In the genomic region with DNA sequence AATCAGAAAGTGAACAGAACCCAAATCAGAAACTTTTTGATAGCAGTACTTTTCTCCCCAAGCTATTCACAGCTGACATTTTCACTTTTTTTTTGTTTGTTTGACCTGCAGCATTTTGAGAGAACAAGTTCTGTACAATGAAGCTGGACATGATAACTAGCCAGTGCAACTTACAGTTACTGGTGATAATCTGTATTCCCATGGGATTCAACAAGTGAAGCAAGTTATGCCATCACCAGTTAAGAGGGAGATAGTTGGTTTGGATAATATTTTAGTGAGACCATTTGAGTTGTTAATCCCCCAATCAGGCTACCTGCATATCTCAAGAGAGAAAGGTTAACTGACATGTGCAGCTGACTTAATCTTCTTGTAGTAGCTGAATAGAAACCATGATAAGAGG, we compare ENCODE assay signal across 17 cellular contexts. TPM values are rescaled to one million over a fixed set of nuclear protein-coding genes. Genes with fewer than 3 reads are reported as not detected.
A peak's percentile ranks its signal among the peaks of the same experiment; 100 is the strongest.
DNase-seq lines count a peak whose midpoint lies in the region; ATAC-seq and TF ChIP-seq lines count a peak whose summit lies in the region.
"Had no signal": no experiment of that assay in that cellular context is flagged by ENCODE, and none has a peak within 500 bp of the region (broad histone marks: within the 10 kb centered on the region; RNA-seq: fewer than 3 reads in every experiment).

No MANE protein-coding gene starts in this region.

- no peak for TF ChIP-seq CTCF in nephron progenitor cell (IDR thresholded peaks at IDR 0.05)
- TF ChIP-seq CTCF in vagina (IDR thresholded peaks at IDR 0.05), result no peak

- H3K9ac ChIP-seq in GM23248, result no peak overlapping the region

- no peak overlapping the region for H3K4me2 ChIP-seq in GM23248 (ENCODE audit: unreplicated experiment)

- CTCF ChIA-PET in activated CD4-positive, alpha-beta T cell treated with anti-CD3 and anti-CD28 coated beads for 36 hours (lab: Charles Lee), result interaction anchor here (1.3 to 1.4 kb wide), 2 partner anchors 11 to 13 kb away, joined by 3 to 4 read pairs; no protein-coding TSS in a partner anchor
- CTCF ChIA-PET in activated CD4-positive, alpha-beta T cell treated with anti-CD3 and anti-CD28 coated beads, Interleukin-2, amount 10 ng/mL, durations not matched to agents 7 days and 5 days (lab: Charles Lee), result no interaction called here

- POLR2A ChIA-PET in activated CD4-positive, alpha-beta T cell treated with anti-CD3 and anti-CD28 coated beads for 36 hours (lab: Charles Lee), result no interaction called here
- POLR2A ChIA-PET in activated CD4-positive, alpha-beta T cell treated with anti-CD3 and anti-CD28 coated beads, Interleukin-2, amount 10 ng/mL, durations not matched to agents 7 days and 5 days (lab: Charles Lee), result interaction anchor here (0.6 kb wide), 1 partner anchor 20 kb away, joined by 5 read pairs; no protein-coding TSS in a partner anchor

- peaks cover 55% of the 10 kb centered on the region for H3K4me1 Mint-ChIP-seq in activated CD4-positive, alpha-beta T cell treated with anti-CD3 and anti-CD28 coated beads for 36 hours
- peaks cover 31% of the 10 kb centered on the region for H3K4me1 Mint-ChIP-seq in activated CD4-positive, alpha-beta T cell treated with anti-CD3 and anti-CD28 coated beads, Interleukin-2, amount 10 ng/mL, durations not matched to agents 7 days and 5 days
- H3K4me1 Mint-ChIP-seq in activated naive CD8-positive, alpha-beta T cell (ENCODE audit: low read depth), result peaks cover 62% of the 10 kb centered on the region
- H3K4me1 Mint-ChIP-seq in nephron progenitor cell, result no peaks in the 10 kb centered on the region

- H3F3A ChIP-seq in GM23248 (ENCODE audit: insufficient read depth), result peaks cover 51% of the 10 kb centered on the region

- TF ChIP-seq POLR2A in vagina (IDR thresholded peaks at IDR 0.05), result no peak

- H3K9me3 ChIP-seq in GM23248 (ENCODE audit: low read depth) (no peaks in the 10 kb centered on the region), vagina (no peaks in the 10 kb centered on the region)
- H3K9me3 ChIP-seq: BE2C, HAP-1 had no signal

- H3K36me3 ChIP-seq in GM23248 (ENCODE audit: low read depth) (peaks cover 86% of the 10 kb centered on the region), vagina (peaks cover 0 to 70% of the 10 kb centered on the region in 2 donors)

- H3K4me1 ChIP-seq in GM23248 (ENCODE audit: insufficient read depth) (peaks cover 6% of the 10 kb centered on the region), vagina (peaks cover 17% of the 10 kb centered on the region)
- H3K4me1 ChIP-seq: BE2C had no signal

- intact Hi-C loops in activated CD4-positive, alpha-beta T cell treated with anti-CD3 and anti-CD28 coated beads for 36 hours (cut with DNase I, micrococcal nuclease), result no loop called here
- intact Hi-C loops in vagina (cut with DNase I), result no loop called here

- H3K27ac ChIP-seq in GM23248, result no peak overlapping the region
- no peak overlapping the region for H3K27ac ChIP-seq in vagina

- H3K4me3 ChIP-seq in GM23248, result no peak overlapping the region
- H3K4me3 ChIP-seq in vagina, result no peak overlapping the region
- H3K4me3 ChIP-seq: HAP-1, lung had no signal

- no peaks in the 10 kb centered on the region for H3K9me3 Mint-ChIP-seq in activated CD4-positive, alpha-beta T cell treated with anti-CD3 and anti-CD28 coated beads for 36 hours (ENCODE audit: low read depth)
- H3K9me3 Mint-ChIP-seq in activated CD4-positive, alpha-beta T cell treated with anti-CD3 and anti-CD28 coated beads, Interleukin-2, amount 10 ng/mL, durations not matched to agents 7 days and 5 days, result peaks cover 2% of the 10 kb centered on the region
- no peaks in the 10 kb centered on the region for H3K9me3 Mint-ChIP-seq in activated naive CD8-positive, alpha-beta T cell (ENCODE audit: low read depth)
- H3K9me3 Mint-ChIP-seq in nephron progenitor cell, result no peaks in the 10 kb centered on the region

- ATAC-seq in activated CD4-positive, alpha-beta T cell treated with anti-CD3 and anti-CD28 coated beads for 36 hours, result no peak
- no peak for ATAC-seq in GM18511 (IDR thresholded peaks at IDR 0.05; ENCODE audit: unreplicated experiment)
- ATAC-seq: activated CD4-positive, CD25-positive, alpha-beta regulatory T cell treated with anti-CD3 and anti-CD28 coated beads, Interleukin-2, amount 50 U/mL, for 24 hours had no signal

- no peak overlapping the region for H3K4me3 Mint-ChIP-seq in activated CD4-positive, alpha-beta T cell treated with anti-CD3 and anti-CD28 coated beads for 36 hours
- no peak overlapping the region for H3K4me3 Mint-ChIP-seq in activated CD4-positive, alpha-beta T cell treated with anti-CD3 and anti-CD28 coated beads, Interleukin-2, amount 10 ng/mL, durations not matched to agents 7 days and 5 days
- peak overlapping the region; percentile 25 for H3K4me3 Mint-ChIP-seq in activated naive CD8-positive, alpha-beta T cell
- no peak overlapping the region for H3K4me3 Mint-ChIP-seq in nephron progenitor cell

- H3K27ac Mint-ChIP-seq in activated CD4-positive, alpha-beta T cell treated with anti-CD3 and anti-CD28 coated beads for 36 hours, result peak overlapping the region; percentile 61
- H3K27ac Mint-ChIP-seq in activated CD4-positive, alpha-beta T cell treated with anti-CD3 and anti-CD28 coated beads, Interleukin-2, amount 10 ng/mL, durations not matched to agents 7 days and 5 days, result no peak overlapping the region
- H3K27ac Mint-ChIP-seq in activated naive CD8-positive, alpha-beta T cell, result peak overlapping the region; percentile 77
- H3K27ac Mint-ChIP-seq in nephron progenitor cell, result peak overlapping the region; percentile 47

- DNase-seq in activated CD4-positive, alpha-beta T cell treated with anti-CD3 and anti-CD28 coated beads for 36 hours, result no peak
- DNase-seq in activated CD4-positive, alpha-beta T cell treated with anti-CD3 and anti-CD28 coated beads, Interleukin-2, amount 10 ng/mL, durations not matched to agents 7 days and 5 days, result no peak
- DNase-seq in GM23248 (peak; percentile 12), nephron progenitor cell (no peak), NCI-H345 (lab: John Stamatoyannopoulos, UW) (no peak), vagina (ENCODE audit: extremely low spot score in 2 of 2) (no peak)
- DNase-seq: 8988T; BE2C; NCI-H146; OCI-M1; stimulated activated CD4-positive, alpha-beta T cell treated with anti-CD3 and anti-CD28 coated beads, Interleukin-4, amount 100 ng/mL, for 24 hours; T-helper 9 cell had no signal

- no peak overlapping the region for H2AFZ ChIP-seq in GM23248

- H3K9me2 ChIP-seq in GM23248 (ENCODE audit: insufficient read depth), result no peaks in the 10 kb centered on the region

- H4K20me1 ChIP-seq in GM23248 (ENCODE audit: insufficient read depth), result peaks cover 2% of the 10 kb centered on the region

- peaks cover 100% of the 10 kb centered on the region for H3K79me2 ChIP-seq in GM23248 (ENCODE audit: insufficient read depth)

- H3K27me3 Mint-ChIP-seq in activated CD4-positive, alpha-beta T cell treated with anti-CD3 and anti-CD28 coated beads for 36 hours, result no peaks in the 10 kb centered on the region
- H3K27me3 Mint-ChIP-seq in activated CD4-positive, alpha-beta T cell treated with anti-CD3 and anti-CD28 coated beads, Interleukin-2, amount 10 ng/mL, durations not matched to agents 7 days and 5 days, result no peaks in the 10 kb centered on the region
- no peaks in the 10 kb centered on the region for H3K27me3 Mint-ChIP-seq in activated naive CD8-positive, alpha-beta T cell
- peaks cover 3% of the 10 kb centered on the region for H3K27me3 Mint-ChIP-seq in nephron progenitor cell (ENCODE audit: low read depth, poor library complexity)

- H3K36me3 Mint-ChIP-seq in activated CD4-positive, alpha-beta T cell treated with anti-CD3 and anti-CD28 coated beads for 36 hours (ENCODE audit: low read depth), result peaks cover 58% of the 10 kb centered on the region
- H3K36me3 Mint-ChIP-seq in activated CD4-positive, alpha-beta T cell treated with anti-CD3 and anti-CD28 coated beads, Interleukin-2, amount 10 ng/mL, durations not matched to agents 7 days and 5 days (ENCODE audit: low read depth), result peaks cover 63% of the 10 kb centered on the region
- peaks cover 12% of the 10 kb centered on the region for H3K36me3 Mint-ChIP-seq in activated naive CD8-positive, alpha-beta T cell
- H3K36me3 Mint-ChIP-seq in nephron progenitor cell (ENCODE audit: low read depth), result peaks cover 68% of the 10 kb centered on the region

- no peaks in the 10 kb centered on the region for H3K27me3 ChIP-seq in GM23248 (replicated peaks; ENCODE audit: insufficient read depth)
- H3K27me3 ChIP-seq in vagina, result no peaks in the 10 kb centered on the region
- H3K27me3 ChIP-seq: BE2C had no signal

- in situ Hi-C loops in GM23248 (cut with MboI), result no loop called here

RNA-seq across cellular contexts. Expression of a gene that starts 18.1 kb away (rescaled TPM):
- total RNA-seq in activated CD4-positive, alpha-beta T cell treated with anti-CD3 and anti-CD28 coated beads for 36 hours, result 100 to 1,000 TPM; 299 to 380 TPM
- total RNA-seq in activated CD4-positive, alpha-beta T cell treated with anti-CD3 and anti-CD28 coated beads, Interleukin-2, amount 10 ng/mL, durations not matched to agents 7 days and 5 days, result 100 to 1,000 TPM; 310 to 322 TPM
- 106 and 109 TPM in 2 replicates for total RNA-seq in GM23248 (2014; rRNA removed; shearing (Covaris generic))
- polyA plus RNA-seq in GM23248 (2016; fragmentation: Nextera tagmentation; extraction: Ambion mirVana), result 303 and 336 TPM in 2 replicates
- 212 TPM for total RNA-seq in vagina

RNA-seq across cellular contexts. Expression of a gene that starts 19.0 kb away (rescaled TPM):
- 100 to 1,000 TPM; 223 to 231 TPM for total RNA-seq in activated CD4-positive, alpha-beta T cell treated with anti-CD3 and anti-CD28 coated beads for 36 hours
- 100 to 1,000 TPM; 123 to 124 TPM for total RNA-seq in activated CD4-positive, alpha-beta T cell treated with anti-CD3 and anti-CD28 coated beads, Interleukin-2, amount 10 ng/mL, durations not matched to agents 7 days and 5 days
- total RNA-seq in GM23248 (2014; rRNA removed; shearing (Covaris generic)), result 52.1 and 54.6 TPM in 2 replicates
- 58.2 and 61.8 TPM in 2 replicates for polyA plus RNA-seq in GM23248 (2016; fragmentation: Nextera tagmentation; extraction: Ambion mirVana)
- 47.6 TPM for total RNA-seq in vagina

RNA-seq across cellular contexts. Expression of a gene that starts 27.5 kb away (rescaled TPM):
- total RNA-seq in activated CD4-positive, alpha-beta T cell treated with anti-CD3 and anti-CD28 coated beads for 36 hours, result 10 to 100 TPM; 39.5 to 41.8 TPM
- 10 to 100 TPM; 39.6 to 41.5 TPM for total RNA-seq in activated CD4-positive, alpha-beta T cell treated with anti-CD3 and anti-CD28 coated beads, Interleukin-2, amount 10 ng/mL, durations not matched to agents 7 days and 5 days
- 13.2 and 18.2 TPM in 2 replicates for total RNA-seq in GM23248 (2014; rRNA removed; shearing (Covaris generic))
- 14.1 and 16.8 TPM in 2 replicates for polyA plus RNA-seq in GM23248 (2016; fragmentation: Nextera tagmentation; extraction: Ambion mirVana)
- total RNA-seq in vagina, result 10.3 TPM
